Comparison of ENCODE assay signal across 26 cellular contexts in genomic region chr12:9361879-9362326, GRCh38.
DNase-seq lines count a peak whose midpoint lies in the region; ATAC-seq, FAIRE-seq and TF ChIP-seq lines count a peak whose summit lies in the region.
"Had no signal": no experiment of that assay in that cellular context is flagged by ENCODE, and none has a peak within 500 bp of the region (broad histone marks: within the 10 kb centered on the region; RNA-seq: fewer than 3 reads in every experiment).

No MANE protein-coding gene starts in this region.

- H3K9ac ChIP-seq in keratinocyte (ENCODE audit: control insufficient read depth, extremely low read depth, insufficient read depth, low read length): no peak overlapping the region

- H3K27ac Mint-ChIP-seq in activated CD4-positive, alpha-beta T cell treated with anti-CD3 and anti-CD28 coated beads, Interleukin-2, amount 10 ng/mL, durations not matched to agents 24 days and 14 days: no peak overlapping the region
- H3K27ac Mint-ChIP-seq: activated naive CD4-positive, alpha-beta T cell treated with anti-CD3 and anti-CD28 coated beads for 36 hours had no signal

- H4K20me1 ChIP-seq in keratinocyte (ENCODE audit: control insufficient read depth, extremely low read depth, insufficient read depth, low read length): no peaks in the 10 kb centered on the region

- peaks cover 34% of the 10 kb centered on the region for H3K4me1 Mint-ChIP-seq in activated CD4-positive, alpha-beta T cell treated with anti-CD3 and anti-CD28 coated beads, Interleukin-2, amount 10 ng/mL, durations not matched to agents 24 days and 14 days

- no peaks in the 10 kb centered on the region for H3K79me2 ChIP-seq in keratinocyte (ENCODE audit: control insufficient read depth, insufficient read depth, low read length)

- H3K27ac ChIP-seq in keratinocyte (ENCODE audit: control insufficient read depth, insufficient read depth, low read length): no peak overlapping the region
- H3K27ac ChIP-seq: breast epithelium, colonic mucosa, psoas muscle, skin epidermis had no signal

- peak; percentile 21 for ATAC-seq in HG03095 (IDR thresholded peaks at IDR 0.05; ENCODE audit: unreplicated experiment)
- ATAC-seq: psoas muscle had no signal

- peaks cover 22% of the 10 kb centered on the region for H3K4me1 ChIP-seq in keratinocyte (ENCODE audit: control insufficient read depth, extremely low read depth, insufficient read depth, low read length)
- H3K4me1 ChIP-seq: breast epithelium, Caco-2, colonic mucosa, psoas muscle had no signal

- dilution Hi-C loops in keratinocyte (cut with MboI; ENCODE audit: extremely low pct_ligation_motif_present, low sequenced_read_pairs): no loop called here

- no peaks in the 10 kb centered on the region for H3K9me3 ChIP-seq in keratinocyte (ENCODE audit: control insufficient read depth, low read depth, low read length)
- H3K9me3 ChIP-seq: breast epithelium, colonic mucosa, psoas muscle had no signal

- H3K27me3 ChIP-seq in keratinocyte (ENCODE audit: control insufficient read depth, extremely low read depth, insufficient read depth, low read length): no peaks in the 10 kb centered on the region
- H3K27me3 ChIP-seq: breast epithelium, colonic mucosa had no signal

- H3K27me3 Mint-ChIP-seq in activated CD4-positive, alpha-beta T cell treated with anti-CD3 and anti-CD28 coated beads, Interleukin-2, amount 10 ng/mL, durations not matched to agents 24 days and 14 days: peaks cover 30% of the 10 kb centered on the region

- peaks cover 2% of the 10 kb centered on the region for H3K36me3 Mint-ChIP-seq in activated CD4-positive, alpha-beta T cell treated with anti-CD3 and anti-CD28 coated beads, Interleukin-2, amount 10 ng/mL, durations not matched to agents 24 days and 14 days (ENCODE audit: low read depth)

- no peaks in the 10 kb centered on the region for H3K36me3 ChIP-seq in keratinocyte (ENCODE audit: control insufficient read depth in 2 of 2, extremely low read depth in 1 of 2, insufficient read depth in 2 of 2, low read length in 2 of 2)
- H3K36me3 ChIP-seq: breast epithelium, colonic mucosa had no signal

- no peak for TF ChIP-seq CTCF in keratinocyte (optimal IDR thresholded peaks at IDR 0.05 in 1 of 3, IDR thresholded peaks at IDR 0.05 in 1 of 3, conservative IDR thresholded peaks at IDR 0.05 in 1 of 3; ENCODE audit: extremely low read depth in 1 of 3, insufficient read depth in 2 of 3, low read length in 3 of 3)

- peak; percentile 13 to 16 for DNase-seq in activated CD4-positive, alpha-beta T cell treated with anti-CD3 and anti-CD28 coated beads, Interleukin-2, amount 50 U/mL, for 48 hours
- DNase-seq in activated CD4-positive, alpha-beta T cell treated with anti-CD3 and anti-CD28 coated beads, Interleukin-2, amount 10 ng/mL, durations not matched to agents 24 days and 14 days: no peak
- DNase-seq in GM18507 (ENCODE audit: extremely low spot score, insufficient read length, low read depth): peak; percentile 32
- DNase-seq in keratinocyte (ENCODE audit: low read depth, low spot score): no peak
- no peak for DNase-seq in activated CD4-positive, CD25-positive, alpha-beta regulatory T cell (lab: John Stamatoyannopoulos, UW)
- DNase-seq in 8988T: no peak
- no peak for DNase-seq in HuH-7.5 (ENCODE audit: low spot score)
- DNase-seq: activated CD4-positive, alpha-beta T cell treated with anti-CD3 and anti-CD28 coated beads for 4 hours; activated naive CD4-positive, alpha-beta T cell treated with anti-CD3 and anti-CD28 coated beads for 36 hours; AML-193; amniotic stem cell; Caco-2; colonic mucosa; DMS79 treated with DMSO at 0.1 percent for 48 hours; IMR-90; islet precursor cell; NCI-H446; psoas muscle; Right ventricle myocardium superior; stimulated activated naive CD4-positive, alpha-beta T cell treated with Interleukin-2 at 50 U/mL for 16 hours had no signal

- no peaks in the 10 kb centered on the region for H3K9me1 ChIP-seq in keratinocyte (ENCODE audit: control insufficient read depth, extremely low read depth, insufficient read depth, low read length)

- H3K9me3 Mint-ChIP-seq in activated CD4-positive, alpha-beta T cell treated with anti-CD3 and anti-CD28 coated beads, Interleukin-2, amount 10 ng/mL, durations not matched to agents 24 days and 14 days: peaks cover 12% of the 10 kb centered on the region
- H3K9me3 Mint-ChIP-seq: activated naive CD4-positive, alpha-beta T cell treated with anti-CD3 and anti-CD28 coated beads for 36 hours had no signal

- intact Hi-C loops in activated CD4-positive, alpha-beta T cell treated with anti-CD3 and anti-CD28 coated beads, Interleukin-2, amount 10 ng/mL, durations not matched to agents 24 days and 14 days (cut with micrococcal nuclease): loop anchor here (10.0 kb wide), 2 partner anchors 383 to 943 kb away; partner anchors contain the start of gene KLRD1

- no peak overlapping the region for H3K4me2 ChIP-seq in keratinocyte (ENCODE audit: control insufficient read depth, extremely low read depth, insufficient read depth, low read depth, low read length)

- H3K4me3 ChIP-seq in keratinocyte (ENCODE audit: control insufficient read depth in 2 of 3, extremely low read depth in 1 of 3, insufficient read depth in 2 of 3, low read depth in 1 of 3, low read length in 3 of 3): no peak overlapping the region
- H3K4me3 ChIP-seq: breast epithelium, colonic mucosa, lung, psoas muscle, skin epidermis had no signal

- no peak overlapping the region for H3K4me3 Mint-ChIP-seq in activated CD4-positive, alpha-beta T cell treated with anti-CD3 and anti-CD28 coated beads, Interleukin-2, amount 10 ng/mL, durations not matched to agents 24 days and 14 days
- H3K4me3 Mint-ChIP-seq: activated naive CD4-positive, alpha-beta T cell treated with anti-CD3 and anti-CD28 coated beads for 36 hours had no signal

- H2AFZ ChIP-seq in keratinocyte (ENCODE audit: control insufficient read depth, low read length): no peak overlapping the region

- peak; percentile 88 for FAIRE-seq in GM18507 (lab: Jason Lieb, UNC)
- peak; percentile 39 for FAIRE-seq in keratinocyte (lab: Jason Lieb, UNC)
- FAIRE-seq: endometrium, TTC549 had no signal

Comparison
In these comparisons a context has a peak if more than half of its experiments do, and no peak if none do; other contexts are left out.
1. DNase-seq: peak in activated CD4-positive, alpha-beta T cell treated with anti-CD3 and anti-CD28 coated beads, Interleukin-2, amount 50 U/mL, for 48 hours (2 of 2) and GM18507 (single experiment); none in activated CD4-positive, alpha-beta T cell treated with anti-CD3 and anti-CD28 coated beads, Interleukin-2, amount 10 ng/mL, durations not matched to agents 24 days and 14 days (single experiment), keratinocyte (single experiment), activated CD4-positive, CD25-positive, alpha-beta regulatory T cell (0 of 4), 8988T (single experiment) and HuH-7.5 (single experiment).